Comparison of ENCODE assay signal across 9 cellular contexts in genomic region chr9:128078504-128079434, GRCh38. TPM values are rescaled to one million over a fixed set of nuclear protein-coding genes. Genes with fewer than 3 reads are reported as not detected.
A peak's percentile ranks its signal among the peaks of the same experiment; 100 is the strongest.
DNase-seq lines count a peak whose midpoint lies in the region; ATAC-seq, FAIRE-seq and TF ChIP-seq lines count a peak whose summit lies in the region.
"Had no signal": no experiment of that assay in that cellular context is flagged by ENCODE, and none has a peak within 500 bp of the region (broad histone marks: within the 10 kb centered on the region; RNA-seq: fewer than 3 reads in every experiment).

No MANE protein-coding gene starts in this region.

- H3K27me3 Mint-ChIP-seq in astrocyte (ENCODE audit: low read depth, unreplicated experiment) = no peaks in the 10 kb centered on the region

- H2AFZ ChIP-seq in Loucy (ENCODE audit: low read length) (no peak overlapping the region), astrocyte (ENCODE audit: low read depth, low read length) (no peak overlapping the region), mesenchymal stem cell (ENCODE audit: low read depth, low read length) (no peak overlapping the region)

- TF ChIP-seq CTCF in Loucy (conservative IDR thresholded peaks at IDR 0.05; ENCODE audit: low read length) = no peak
- TF ChIP-seq CTCF in astrocyte (IDR thresholded peaks at IDR 0.05; ENCODE audit: insufficient read depth, low read depth, low read length) = no peak

- no peak overlapping the region for H2BK120ac ChIP-seq in mesenchymal stem cell (ENCODE audit: low read depth, low read length)

- peaks cover 0 to 82% (median 59%) of the 10 kb centered on the region in 11 experiments; a peak in 18 of 22 replicates for H3K36me3 ChIP-seq in BLaER1 treated with 17β-estradiol and CSF1 and Interleukin-3, amounts not matched to agents 10 nM and 100 nM
- peaks cover 20% of the 10 kb centered on the region; the same call in 1 of the 2 replicates for H3K36me3 ChIP-seq in Loucy (ENCODE audit: insufficient read depth, low read length)
- H3K36me3 ChIP-seq in astrocyte (ENCODE audit: insufficient read depth, low read length) = no peaks in the 10 kb centered on the region
- H3K36me3 ChIP-seq in mesenchymal stem cell (ENCODE audit: control insufficient read depth in 1 of 2, insufficient read depth in 2 of 2, low read depth in 1 of 2, low read length in 2 of 2) = peaks cover 0 to 2% of the 10 kb centered on the region in 2 experiments

- H3K9me3 Mint-ChIP-seq in astrocyte (ENCODE audit: unreplicated experiment) = no peaks in the 10 kb centered on the region

- WGBS in mesenchymal stem cell = 53% methylated on average over 10 of the region's 11 CpGs

- ATAC-seq in GM18873 (IDR thresholded peaks at IDR 0.05; ENCODE audit: low FRiP score, unreplicated experiment) = no peak

- peaks cover 25 to 87% (median 66%) of the 10 kb centered on the region in 10 experiments for H3K4me1 ChIP-seq in BLaER1 treated with 17β-estradiol and CSF1 and Interleukin-3, amounts not matched to agents 10 nM and 100 nM
- H3K4me1 ChIP-seq in Loucy (ENCODE audit: insufficient read depth, low read length, poor library complexity, severe bottlenecking) (peaks cover 15% of the 10 kb centered on the region), astrocyte (ENCODE audit: insufficient read depth, low read length) (peaks cover 35% of the 10 kb centered on the region), mesenchymal stem cell (ENCODE audit: control insufficient read depth, insufficient read depth, low read depth, low read length) (peaks cover 18% of the 10 kb centered on the region)

- H3K27ac Mint-ChIP-seq in astrocyte (ENCODE audit: unreplicated experiment) = peak overlapping the region; percentile 66

- H4K20me1 ChIP-seq in BLaER1 treated with 17β-estradiol and CSF1 and Interleukin-3, amounts not matched to agents 10 nM and 100 nM = peaks cover 32 to 100% (median 93%) of the 10 kb centered on the region in 11 experiments; a peak in 21 of 22 replicates
- H4K20me1 ChIP-seq in Loucy (ENCODE audit: insufficient read depth, low read length, poor library complexity, severe bottlenecking) (peaks cover 10% of the 10 kb centered on the region), astrocyte (ENCODE audit: insufficient read depth, low read length) (peaks cover 28% of the 10 kb centered on the region)

- peak overlapping the region in 1 of 2 experiments; percentile 14 for H2BK12ac ChIP-seq in mesenchymal stem cell (ENCODE audit: low read length in 2 of 2)

- no peak overlapping the region for H3K14ac ChIP-seq in mesenchymal stem cell (ENCODE audit: low read length in 2 of 2)

- H3K23ac ChIP-seq in mesenchymal stem cell (ENCODE audit: low read length in 2 of 2) = no peak overlapping the region

- peaks cover 34% of the 10 kb centered on the region for H3K4me1 Mint-ChIP-seq in astrocyte (ENCODE audit: low read depth, unreplicated experiment)

- no peaks in the 10 kb centered on the region for H3K36me3 Mint-ChIP-seq in astrocyte (ENCODE audit: low read depth, unreplicated experiment)

- no peak overlapping the region for H2BK15ac ChIP-seq in mesenchymal stem cell (ENCODE audit: low read depth, poor library complexity, severe bottlenecking)

- H3K4ac ChIP-seq in mesenchymal stem cell (ENCODE audit: low read depth in 1 of 2, low read length in 2 of 2) = peak overlapping the region in 1 of 2 experiments; percentile 47

- H3K79me2 ChIP-seq in Loucy (ENCODE audit: insufficient read depth, low read length) (peaks cover 82% of the 10 kb centered on the region), astrocyte (ENCODE audit: insufficient read depth, low read length) (peaks cover 67% of the 10 kb centered on the region)

- no peak for FAIRE-seq in astrocyte (lab: Jason Lieb, UNC)

- peak overlapping the region; percentile 46 to 70 for H3K18ac ChIP-seq in mesenchymal stem cell (ENCODE audit: low read depth in 1 of 2, low read length in 2 of 2)

- peak overlapping the region in 2 of 11 experiments; percentile 41 to 51; a peak in 3 of 22 replicates for H3K9ac ChIP-seq in BLaER1 treated with 17β-estradiol and CSF1 and Interleukin-3, amounts not matched to agents 10 nM and 100 nM
- H3K9ac ChIP-seq in Loucy (ENCODE audit: low read depth, low read length, poor library complexity, severe bottlenecking) = no peak overlapping the region
- no peak overlapping the region for H3K9ac ChIP-seq in astrocyte (ENCODE audit: low read length)
- H3K9ac ChIP-seq in mesenchymal stem cell (ENCODE audit: low read length) = no peak overlapping the region

- H3K27ac ChIP-seq in BLaER1 treated with 17β-estradiol and CSF1 and Interleukin-3, amounts not matched to agents 10 nM and 100 nM = peak overlapping the region in 6 of 11 experiments; percentile 8 to 70 (median 44); a peak in 10 of 22 replicates
- H3K27ac ChIP-seq in astrocyte (ENCODE audit: low read depth, low read length) = no peak overlapping the region
- H3K27ac ChIP-seq in mesenchymal stem cell (ENCODE audit: low read length, poor library complexity, severe bottlenecking) = peak overlapping the region; percentile 37

- H2BK5ac ChIP-seq in mesenchymal stem cell (ENCODE audit: low read depth, low read length, poor library complexity, severe bottlenecking) = no peak overlapping the region

- H4K91ac ChIP-seq in mesenchymal stem cell (ENCODE audit: low read length) = peak overlapping the region; percentile 14

- no peak overlapping the region for H2AK5ac ChIP-seq in mesenchymal stem cell (ENCODE audit: low read length, severe bottlenecking)

- H3K79me1 ChIP-seq in mesenchymal stem cell (replicated peaks; ENCODE audit: low read length, poor library complexity, severe bottlenecking) = peaks cover 15% of the 10 kb centered on the region

- peak overlapping the region in 6 of 11 experiments; percentile 30 to 80 (median 74); a peak in 12 of 22 replicates for H3K4me2 ChIP-seq in BLaER1 treated with 17β-estradiol and CSF1 and Interleukin-3, amounts not matched to agents 10 nM and 100 nM
- peak overlapping the region; percentile 11 for H3K4me2 ChIP-seq in Loucy (ENCODE audit: low read depth, low read length, poor library complexity, severe bottlenecking)
- H3K4me2 ChIP-seq in astrocyte (ENCODE audit: low read length) = peak overlapping the region; percentile 44
- no peak overlapping the region for H3K4me2 ChIP-seq in mesenchymal stem cell (ENCODE audit: low read length, poor library complexity, severe bottlenecking)

- no peaks in the 10 kb centered on the region for H3F3A ChIP-seq in Loucy (ENCODE audit: low read depth)

- no peak overlapping the region for H4K8ac ChIP-seq in mesenchymal stem cell (ENCODE audit: low read length)

- H3K4me3 Mint-ChIP-seq in astrocyte (ENCODE audit: unreplicated experiment) = no peak overlapping the region

- H3K9me3 ChIP-seq in BLaER1 treated with 17β-estradiol and CSF1 and Interleukin-3, amounts not matched to agents 10 nM and 100 nM (replicated peaks in 1 of 11) = no peaks in the 10 kb centered on the region
- H3K9me3 ChIP-seq in Loucy (ENCODE audit: insufficient read depth, low read depth, low read length) = no peaks in the 10 kb centered on the region
- no peaks in the 10 kb centered on the region for H3K9me3 ChIP-seq in astrocyte (ENCODE audit: insufficient read depth, low read depth, low read length)
- H3K9me3 ChIP-seq in mesenchymal stem cell (ENCODE audit: control insufficient read depth, low read length) = no peaks in the 10 kb centered on the region

- no peak overlapping the region for H3K4me3 ChIP-seq in BLaER1 treated with 17β-estradiol and CSF1 and Interleukin-3, amounts not matched to agents 10 nM and 100 nM
- H3K4me3 ChIP-seq in Loucy (ENCODE audit: low read length, poor library complexity, severe bottlenecking) (no peak overlapping the region), astrocyte (ENCODE audit: insufficient read depth, low read depth, low read length) (no peak overlapping the region), mesenchymal stem cell (ENCODE audit: insufficient read depth in 1 of 2, low read depth in 1 of 2, low read length in 2 of 2) (no peak overlapping the region)

- H3K9me2 ChIP-seq in Loucy (replicated peaks; ENCODE audit: low read depth, low read length) = no peaks in the 10 kb centered on the region

- DNase-seq in astrocyte (ENCODE audit: low read depth) = peak; percentile 56
- peak; percentile 88 for DNase-seq in mesenchymal stem cell
- DNase-seq in pons (ENCODE audit: low spot score) = no peak
- DNase-seq in NCI-H1105 (lab: John Stamatoyannopoulos, UW) = no peak
- DNase-seq in NCI-H2171 treated with DMSO at 0.1 percent for 48 hours (lab: John Stamatoyannopoulos, UW) = no peak
- DNase-seq: NCI-H2107 had no signal

- no peaks in the 10 kb centered on the region for H3K27me3 ChIP-seq in BLaER1 treated with 17β-estradiol and CSF1 and Interleukin-3, amounts not matched to agents 10 nM and 100 nM
- H3K27me3 ChIP-seq in Loucy (ENCODE audit: insufficient read depth, low read length, poor library complexity, severe bottlenecking) (no peaks in the 10 kb centered on the region), astrocyte (ENCODE audit: insufficient read depth, low read length) (no peaks in the 10 kb centered on the region), mesenchymal stem cell (ENCODE audit: control insufficient read depth in 1 of 2, insufficient read depth in 1 of 2, low read length in 2 of 2) (no peaks in the 10 kb centered on the region)

RNA-seq across cellular contexts. Expression of gene SLC25A25, which starts 10.7 kb away (rescaled TPM):
- 9.8 and 14.4 TPM in 2 replicates for total RNA-seq in astrocyte
- polyA plus RNA-seq in mesenchymal stem cell (2013, experiment 1 of 2) = 6.8 TPM
- polyA plus RNA-seq in mesenchymal stem cell (2013, experiment 2 of 2) = 6.4 TPM

RNA-seq across cellular contexts. Expression of gene NAIF1, which starts 11.6 kb away (rescaled TPM):
- total RNA-seq in astrocyte = 9.6 and 10.2 TPM in 2 replicates
- polyA plus RNA-seq in mesenchymal stem cell (2013, experiment 1 of 2) = 6.5 TPM
- 6.1 TPM for polyA plus RNA-seq in mesenchymal stem cell (2013, experiment 2 of 2)

RNA-seq across cellular contexts. Expression of gene PTGES2, which starts 48.8 kb away (rescaled TPM):
- total RNA-seq in astrocyte = 44.1 and 44.4 TPM in 2 replicates
- 31.2 TPM for polyA plus RNA-seq in mesenchymal stem cell (2013, experiment 1 of 2)
- polyA plus RNA-seq in mesenchymal stem cell (2013, experiment 2 of 2) = 28.6 TPM

Comparison
In these comparisons a context has a peak if more than half of its experiments do, and no peak if none do; other contexts are left out.
1. DNase-seq: peak in astrocyte (single experiment) and mesenchymal stem cell (single experiment); none in pons (single experiment), NCI-H1105 (single experiment) and NCI-H2171 treated with DMSO at 0.1 percent for 48 hours (single experiment).